12 cellular contexts compared by ENCODE assay signal in genomic region chr2:160484859-160485520, GRCh38. TPM values are rescaled to one million over a fixed set of nuclear protein-coding genes. Genes with fewer than 3 reads are reported as not detected.
DNase-seq lines count a peak whose midpoint lies in the region; ATAC-seq lines count a peak whose summit lies in the region.
"Had no signal": no experiment of that assay in that cellular context is flagged by ENCODE, and none has a peak within 500 bp of the region (broad histone marks: within the 10 kb centered on the region; RNA-seq: fewer than 3 reads in every experiment).

No MANE protein-coding gene starts in this region.

- no peak for ATAC-seq in effector memory CD8-positive, alpha-beta T cell (replicated peaks)
- ATAC-seq in HG02588 (IDR thresholded peaks at IDR 0.05; ENCODE audit: unreplicated experiment): no peak
- ATAC-seq: gastrocnemius medialis; natural killer cell treated with Interleukin-12 subunit alpha and Interleukin-12 subunit beta and Interleukin-15 and Interleukin-18, amount 100 ng/mL, for 72 hours had no signal

- peak overlapping the region; percentile 92 for H3K27ac Mint-ChIP-seq in activated CD4-positive, alpha-beta T cell treated with anti-CD3 and anti-CD28 coated beads, Interleukin-2, amount 10 ng/mL, durations not matched to agents 24 days and 14 days
- H3K27ac Mint-ChIP-seq in effector memory CD8-positive, alpha-beta T cell: peak overlapping the region; percentile 82 to 91
- peak overlapping the region; percentile 82 for H3K27ac Mint-ChIP-seq in stimulated activated naive CD8-positive, alpha-beta T cell treated with anti-CD3 and anti-CD28 coated beads, Interleukin-15, Interleukin-2, amounts not matched to agents 100 ng/mL and 50 ng/mL, for 24 hours
- H3K27ac Mint-ChIP-seq: natural killer cell treated with Interleukin-12 subunit alpha and Interleukin-12 subunit beta and Interleukin-15 and Interleukin-18, amount 100 ng/mL, for 72 hours had no signal

- peak overlapping the region; percentile 75 for H3K4me3 Mint-ChIP-seq in activated CD4-positive, alpha-beta T cell treated with anti-CD3 and anti-CD28 coated beads, Interleukin-2, amount 10 ng/mL, durations not matched to agents 24 days and 14 days
- peak overlapping the region; percentile 45 to 65 for H3K4me3 Mint-ChIP-seq in effector memory CD8-positive, alpha-beta T cell
- peak overlapping the region; percentile 68 for H3K4me3 Mint-ChIP-seq in stimulated activated naive CD8-positive, alpha-beta T cell treated with anti-CD3 and anti-CD28 coated beads, Interleukin-15, Interleukin-2, amounts not matched to agents 100 ng/mL and 50 ng/mL, for 24 hours
- H3K4me3 Mint-ChIP-seq: natural killer cell treated with Interleukin-12 subunit alpha and Interleukin-12 subunit beta and Interleukin-15 and Interleukin-18, amount 100 ng/mL, for 72 hours had no signal

- no peaks in the 10 kb centered on the region for H3K27me3 Mint-ChIP-seq in activated CD4-positive, alpha-beta T cell treated with anti-CD3 and anti-CD28 coated beads, Interleukin-2, amount 10 ng/mL, durations not matched to agents 24 days and 14 days
- H3K27me3 Mint-ChIP-seq in effector memory CD8-positive, alpha-beta T cell: no peaks in the 10 kb centered on the region
- H3K27me3 Mint-ChIP-seq in stimulated activated naive CD8-positive, alpha-beta T cell treated with anti-CD3 and anti-CD28 coated beads, Interleukin-15, Interleukin-2, amounts not matched to agents 100 ng/mL and 50 ng/mL, for 24 hours: no peaks in the 10 kb centered on the region

- DNase-seq in activated CD4-positive, alpha-beta T cell treated with anti-CD3 and anti-CD28 coated beads for 4 hours: peak; percentile 31 to 39
- DNase-seq in activated CD4-positive, alpha-beta T cell treated with anti-CD3 and anti-CD28 coated beads for 1 hour: no peak
- peak; percentile 85 for DNase-seq in activated CD4-positive, alpha-beta T cell treated with anti-CD3 and anti-CD28 coated beads, Interleukin-2, amount 10 ng/mL, durations not matched to agents 24 days and 14 days
- DNase-seq in effector memory CD8-positive, alpha-beta T cell: no peak
- DNase-seq in NOMO-1 treated with dmso at 0.1 percent for 144 hours (lab: John Stamatoyannopoulos, UW; ENCODE audit: unreplicated experiment) (no peak), NCI-H1105 (lab: John Stamatoyannopoulos, UW) (no peak)
- DNase-seq: effector CD4-positive, alpha-beta T cell; gastrocnemius medialis; PC-9 had no signal

- peaks cover 61% of the 10 kb centered on the region for H3K4me1 Mint-ChIP-seq in activated CD4-positive, alpha-beta T cell treated with anti-CD3 and anti-CD28 coated beads, Interleukin-2, amount 10 ng/mL, durations not matched to agents 24 days and 14 days
- H3K4me1 Mint-ChIP-seq in effector memory CD8-positive, alpha-beta T cell (ENCODE audit: low read depth in 2 of 2): peaks cover 19 to 31% of the 10 kb centered on the region in 2 donors
- H3K4me1 Mint-ChIP-seq in stimulated activated naive CD8-positive, alpha-beta T cell treated with anti-CD3 and anti-CD28 coated beads, Interleukin-15, Interleukin-2, amounts not matched to agents 100 ng/mL and 50 ng/mL, for 24 hours (ENCODE audit: low read depth): peaks cover 75% of the 10 kb centered on the region

- H3K9me3 Mint-ChIP-seq in activated CD4-positive, alpha-beta T cell treated with anti-CD3 and anti-CD28 coated beads, Interleukin-2, amount 10 ng/mL, durations not matched to agents 24 days and 14 days: no peaks in the 10 kb centered on the region
- H3K9me3 Mint-ChIP-seq in effector memory CD8-positive, alpha-beta T cell: no peaks in the 10 kb centered on the region
- H3K9me3 Mint-ChIP-seq in stimulated activated naive CD8-positive, alpha-beta T cell treated with anti-CD3 and anti-CD28 coated beads, Interleukin-15, Interleukin-2, amounts not matched to agents 100 ng/mL and 50 ng/mL, for 24 hours: no peaks in the 10 kb centered on the region
- H3K9me3 Mint-ChIP-seq: natural killer cell treated with Interleukin-12 subunit alpha and Interleukin-12 subunit beta and Interleukin-15 and Interleukin-18, amount 100 ng/mL, for 72 hours had no signal

- H3K36me3 Mint-ChIP-seq in activated CD4-positive, alpha-beta T cell treated with anti-CD3 and anti-CD28 coated beads, Interleukin-2, amount 10 ng/mL, durations not matched to agents 24 days and 14 days (ENCODE audit: low read depth): peaks cover 3% of the 10 kb centered on the region
- peaks cover 4% of the 10 kb centered on the region for H3K36me3 Mint-ChIP-seq in effector memory CD8-positive, alpha-beta T cell (ENCODE audit: insufficient read depth)
- H3K36me3 Mint-ChIP-seq in stimulated activated naive CD8-positive, alpha-beta T cell treated with anti-CD3 and anti-CD28 coated beads, Interleukin-15, Interleukin-2, amounts not matched to agents 100 ng/mL and 50 ng/mL, for 24 hours (ENCODE audit: low read depth): no peaks in the 10 kb centered on the region
- H3K36me3 Mint-ChIP-seq: natural killer cell treated with Interleukin-12 subunit alpha and Interleukin-12 subunit beta and Interleukin-15 and Interleukin-18, amount 100 ng/mL, for 72 hours had no signal

- intact Hi-C loops in activated CD4-positive, alpha-beta T cell treated with anti-CD3 and anti-CD28 coated beads, Interleukin-2, amount 10 ng/mL, durations not matched to agents 24 days and 14 days (cut with micrococcal nuclease): loop anchor here (1.0 to 10.0 kb wide), 3 partner anchors 8 to 1500 kb away; partner anchors contain the start of gene RBMS1

RNA-seq across cellular contexts. Expression of gene RBMS1, which starts 8.6 kb away (rescaled TPM):
- 34.0 and 35.2 TPM in 2 replicates for total RNA-seq in activated CD4-positive, alpha-beta T cell treated with anti-CD3 and anti-CD28 coated beads, Interleukin-2, amount 10 ng/mL, durations not matched to agents 24 days and 14 days

Comparison
In these comparisons a context has a peak if more than half of its experiments do, and no peak if none do; other contexts are left out.
1. DNase-seq: peak in activated CD4-positive, alpha-beta T cell treated with anti-CD3 and anti-CD28 coated beads for 4 hours (2 of 2) and activated CD4-positive, alpha-beta T cell treated with anti-CD3 and anti-CD28 coated beads, Interleukin-2, amount 10 ng/mL, durations not matched to agents 24 days and 14 days (single experiment); none in activated CD4-positive, alpha-beta T cell treated with anti-CD3 and anti-CD28 coated beads for 1 hour (single experiment), effector memory CD8-positive, alpha-beta T cell (0 of 3), NOMO-1 treated with dmso at 0.1 percent for 144 hours (single experiment) and NCI-H1105 (single experiment).
2. Peak in every context shown above with its lines, with median percentiles within 50 percentile points of each other: H3K27ac Mint-ChIP-seq and H3K4me3 Mint-ChIP-seq.